Comparison of ENCODE assay signal across 9 cellular contexts in the genomic region with DNA sequence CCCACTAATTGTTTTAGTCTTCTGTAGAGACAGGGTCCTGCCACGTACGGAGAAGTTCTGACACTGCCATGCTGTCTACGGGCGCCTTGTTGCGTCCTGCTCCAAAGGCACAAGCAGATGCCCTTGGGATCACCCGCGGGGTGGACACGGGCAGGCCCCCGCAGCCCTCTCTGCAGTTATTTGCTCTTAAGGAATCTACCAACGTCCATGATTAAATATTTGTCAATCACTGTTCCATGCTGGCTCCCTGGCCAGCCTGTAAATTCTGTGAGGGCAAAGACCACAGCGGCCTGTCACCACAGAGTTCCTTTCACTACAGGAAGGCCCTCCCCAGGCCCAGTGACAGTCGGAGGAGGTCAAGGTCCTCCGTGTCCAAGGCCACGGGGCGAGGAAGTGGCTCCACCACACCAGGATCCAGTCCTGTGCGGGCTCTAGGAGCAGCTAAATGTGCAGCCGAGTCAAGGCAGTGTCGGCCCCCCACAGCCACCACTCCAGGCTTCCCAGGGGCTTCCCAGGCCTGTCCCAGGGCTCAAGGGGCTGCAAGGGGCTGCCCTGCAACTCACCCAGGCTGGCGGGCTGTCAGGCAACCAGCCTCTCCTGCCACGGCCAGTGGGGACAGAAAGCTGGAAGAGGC. TPM values are rescaled to one million over a fixed set of nuclear protein-coding genes. Genes with fewer than 3 reads are reported as not detected.
DNase-seq lines count a peak whose midpoint lies in the region; ATAC-seq and TF ChIP-seq lines count a peak whose summit lies in the region.
"Had no signal": no experiment of that assay in that cellular context is flagged by ENCODE, and none has a peak within 500 bp of the region (broad histone marks: within the 10 kb centered on the region; RNA-seq: fewer than 3 reads in every experiment).

No MANE protein-coding gene starts in this region.

- no peaks in the 10 kb centered on the region for H3K27me3 Mint-ChIP-seq in T-cell

- no peak for ATAC-seq in T-cell (replicated peaks in 1 of 4)
- ATAC-seq in GM21360 (IDR thresholded peaks at IDR 0.05; ENCODE audit: unreplicated experiment) = no peak

- no peaks in the 10 kb centered on the region for H3K36me3 ChIP-seq in rectal smooth muscle tissue (ENCODE audit: control insufficient read depth, insufficient read depth, low read length)

- DNase-seq in GM12865 (ENCODE audit: low read depth) (no peak), T-cell (no peak), fibroblast of pulmonary artery (ENCODE audit: low read depth) (no peak), DMS53 treated with DMSO at 0.1 percent for 48 hours (lab: John Stamatoyannopoulos, UW; ENCODE audit: unreplicated experiment) (no peak), GOT3 (lab: John Stamatoyannopoulos, UW) (no peak), NCI-H1694 (lab: John Stamatoyannopoulos, UW) (no peak)
- DNase-seq: HCEC 1CT had no signal

- peaks cover 51 to 65% (median 54%) of the 10 kb centered on the region in 3 donors for H3K4me1 Mint-ChIP-seq in T-cell

- peak overlapping the region; percentile 85 for H3K4me3 ChIP-seq in GM12865 (ENCODE audit: low read depth, low read length)
- H3K4me3 ChIP-seq in fibroblast of pulmonary artery (replicated peaks; ENCODE audit: low read depth, low read length) = peak overlapping the region; percentile 77
- H3K4me3 ChIP-seq in rectal smooth muscle tissue (ENCODE audit: low read length) = peak overlapping the region; percentile 54

- H3K36me3 Mint-ChIP-seq in T-cell = peaks cover 2% of the 10 kb centered on the region

- peaks cover 10% of the 10 kb centered on the region for H3K4me1 ChIP-seq in rectal smooth muscle tissue (ENCODE audit: control insufficient read depth, insufficient read depth, low read length)

- no peak overlapping the region for H3K9ac ChIP-seq in rectal smooth muscle tissue (ENCODE audit: low read length)

- CTCF ChIA-PET in T-cell (lab: Charles Lee) = interaction anchor here in 1 of 2 donors (1.6 kb wide), 1 partner anchor 74 kb away, joined by 3 read pairs; no protein-coding TSS in a partner anchor

- POLR2A ChIA-PET in T-cell (lab: Charles Lee) = interaction anchor here (0.9 kb wide), 2 partner anchors 20 to 35 kb away, joined by 3 to 8 read pairs; no protein-coding TSS in a partner anchor

- H3K9me3 Mint-ChIP-seq in T-cell = no peaks in the 10 kb centered on the region

- H3K27me3 ChIP-seq in rectal smooth muscle tissue (ENCODE audit: control insufficient read depth, insufficient read depth, low read length) = no peaks in the 10 kb centered on the region

- H3K4me3 Mint-ChIP-seq in T-cell = peak overlapping the region; percentile 95 to 98 (median 96)

- TF ChIP-seq CTCF in GM12865 (IDR thresholded peaks at IDR 0.05; ENCODE audit: insufficient read depth, low read depth, low read length, missing control alignments) = no peak
- no peak for TF ChIP-seq CTCF in fibroblast of pulmonary artery (IDR thresholded peaks at IDR 0.05; ENCODE audit: low read length, missing control alignments)

- H3K27ac Mint-ChIP-seq in T-cell = peak overlapping the region; percentile 97

- peak overlapping the region; percentile 3 for H3K27ac ChIP-seq in rectal smooth muscle tissue (ENCODE audit: low read depth, low read length)

RNA-seq across cellular contexts. Expression of a gene that starts 2.1 kb away (rescaled TPM):
- 100 to 1,000 TPM in 4 of 5 donors, 10 to 100 TPM in 1; 98.8 to 139 (median 118) TPM for total RNA-seq in T-cell

RNA-seq across cellular contexts. Expression of a gene that starts 15.3 kb away (rescaled TPM):
- 1 to 10 TPM; 2.0 to 5.3 (median 4.1) TPM for total RNA-seq in T-cell

RNA-seq across cellular contexts. Expression of a gene that starts 21.2 kb away (rescaled TPM):
- 1 to 10 TPM in 3 of 5 donors, under 1 TPM in 2; 0.35 to 3.9 (median 2.8) TPM for total RNA-seq in T-cell

RNA-seq across cellular contexts. Expression of a gene that starts 27.6 kb away (rescaled TPM):
- total RNA-seq in T-cell = 100 to 1,000 TPM in 3 of 5 donors, 10 to 100 TPM in 2; 61.3 to 118 (median 103) TPM

RNA-seq across cellular contexts. Expression of a gene that starts 34.3 kb away (rescaled TPM):
- 1 to 10 TPM in 3 of 5 donors, under 1 TPM in 1, not detected in 1; 0.86 to 2.5 (median 1.7) TPM for total RNA-seq in T-cell
